Comparison of ENCODE assay signal across 10 cellular contexts in genomic region chr1:1355376-1355775, GRCh38. TPM values are rescaled to one million over a fixed set of nuclear protein-coding genes. Genes with fewer than 3 reads are reported as not detected.
DNase-seq lines count a peak whose midpoint lies in the region; ATAC-seq and TF ChIP-seq lines count a peak whose summit lies in the region.
"Had no signal": no experiment of that assay in that cellular context is flagged by ENCODE, and none has a peak within 500 bp of the region (broad histone marks: within the 10 kb centered on the region; RNA-seq: fewer than 3 reads in every experiment).

No MANE protein-coding gene starts in this region.

- peaks cover 25% of the 10 kb centered on the region for H3F3A ChIP-seq in GM23338 (replicated peaks; ENCODE audit: low read depth)

- no peak overlapping the region for H2AFZ ChIP-seq in GM23338

- H3K27ac Mint-ChIP-seq in GM23338: no peak overlapping the region
- H3K27ac Mint-ChIP-seq: brain had no signal

- no peak overlapping the region for H3K4me3 Mint-ChIP-seq in GM23338
- H3K4me3 Mint-ChIP-seq: brain had no signal

- TF ChIP-seq CTCF in GM23338 (conservative IDR thresholded peaks at IDR 0.05; ENCODE audit: low read depth in 2 of 2): no peak
- TF ChIP-seq CTCF in Peyer's patch (IDR thresholded peaks at IDR 0.05): no peak
- TF ChIP-seq CTCF in foreskin fibroblast (IDR thresholded peaks at IDR 0.05; ENCODE audit: low read depth, low read length): no peak
- TF ChIP-seq CTCF in GM13977 (IDR thresholded peaks at IDR 0.05; ENCODE audit: extremely low read depth, insufficient read depth, missing control alignments): no peak
- no peak for TF ChIP-seq CTCF in GM10266 (IDR thresholded peaks at IDR 0.05; ENCODE audit: control insufficient read depth, insufficient read depth, low read depth, missing control alignments)

- peaks cover 28% of the 10 kb centered on the region for H3K27me3 ChIP-seq in GM23338 (ENCODE audit: insufficient read depth)
- H3K27me3 ChIP-seq in Peyer's patch: peaks cover 0 to 10% of the 10 kb centered on the region in 2 donors

- H3K4me1 Mint-ChIP-seq in GM23338: peaks cover 30% of the 10 kb centered on the region

- no peaks in the 10 kb centered on the region for H3K36me3 Mint-ChIP-seq in GM23338 (ENCODE audit: low read depth)
- H3K36me3 Mint-ChIP-seq: brain had no signal

- H3K27ac ChIP-seq in GM23338 (ENCODE audit: low read depth) (no peak overlapping the region), Peyer's patch (peak overlapping the region in 3 of 4 donors; percentile 42 to 92 (median 85)), skin epidermis (peak overlapping the region in 3 of 21 experiments; percentile 2 to 63 (median 14))
- H3K27ac ChIP-seq: left lung had no signal

- no peaks in the 10 kb centered on the region for H3K9me3 Mint-ChIP-seq in GM23338
- H3K9me3 Mint-ChIP-seq: brain had no signal

- no peak for TF ChIP-seq POLR2A in Peyer's patch (IDR thresholded peaks at IDR 0.05)

- in situ Hi-C loops in GM13977 (cut with MboI; ENCODE audit: low pct_unique_long_range_greater_than_20kb, low sequenced_read_pairs, unreplicated experiment): no loop called here

- peaks cover 32% of the 10 kb centered on the region for H3K4me1 ChIP-seq in GM23338 (ENCODE audit: insufficient read depth)
- peaks cover 2 to 78% (median 22%) of the 10 kb centered on the region in 4 donors for H3K4me1 ChIP-seq in Peyer's patch

- H3K9me3 ChIP-seq in Peyer's patch: no peaks in the 10 kb centered on the region
- H3K9me3 ChIP-seq: left lung had no signal

- no peaks in the 10 kb centered on the region; the same call in 1 of the 2 replicates for H4K20me1 ChIP-seq in GM23338 (replicated peaks; ENCODE audit: insufficient read depth)

- H3K36me3 ChIP-seq in GM23338 (ENCODE audit: insufficient read depth): no peaks in the 10 kb centered on the region
- peaks cover 0 to 8% (median 0%) of the 10 kb centered on the region in 3 donors for H3K36me3 ChIP-seq in Peyer's patch
- H3K36me3 ChIP-seq: left lung had no signal

- DNase-seq in GM23338 (ENCODE audit: low spot score) (no peak), Peyer's patch (no peak), foreskin fibroblast (peak in 1 of 2 donors; percentile 77), globus pallidus (ENCODE audit: low spot score) (no peak), GM13977 (ENCODE audit: low spot score) (no peak), GM10266 (ENCODE audit: extremely low spot score) (no peak)

- H3K79me2 ChIP-seq in GM23338 (replicated peaks; ENCODE audit: insufficient read depth): no peaks in the 10 kb centered on the region

- peak overlapping the region; percentile 90; the same call in 1 of the 2 replicates for H3K4me2 ChIP-seq in GM23338

- ATAC-seq in GM23338 (peak; percentile 2), GM19455 (IDR thresholded peaks at IDR 0.05; ENCODE audit: unreplicated experiment) (no peak)
- ATAC-seq: left lung had no signal

- H3K9me2 ChIP-seq in GM23338 (ENCODE audit: insufficient read depth): no peaks in the 10 kb centered on the region

- H3K4me3 ChIP-seq in GM23338 (peak overlapping the region; percentile 69; the same call in 1 of the 2 replicates), Peyer's patch (peak overlapping the region in 3 of 4 donors; percentile 29 to 55 (median 42)), foreskin fibroblast (ENCODE audit: low read depth in 1 of 2, low read length in 2 of 2) (peak overlapping the region; percentile 90 to 96), skin epidermis (peak overlapping the region in 6 of 7 experiments; percentile 0 to 37 (median 16))

- H3K27me3 Mint-ChIP-seq in GM23338 (ENCODE audit: insufficient read depth, low read depth, poor library complexity): peaks cover 39% of the 10 kb centered on the region

TF ChIP-seq in GM23338, 12 proteins besides CTCF, POLR2A, EP300 and RAD21 (continues in another document):
- TF ChIP-seq REST (IDR thresholded peaks at IDR 0.05; ENCODE audit: unreplicated experiment): no peak
- no peak for TF ChIP-seq NANOG (IDR thresholded peaks at IDR 0.05; ENCODE audit: borderline replicate concordance)
- TF ChIP-seq STAT1 (IDR thresholded peaks at IDR 0.05; ENCODE audit: unreplicated experiment): no peak
- no peak for TF ChIP-seq ZNF114 (CRISPR knock-in tag; IDR thresholded peaks at IDR 0.05)
- TF ChIP-seq JUNB (IDR thresholded peaks at IDR 0.05; ENCODE audit: unreplicated experiment): no peak
- TF ChIP-seq EZH2 (IDR thresholded peaks at IDR 0.05; ENCODE audit: low read depth, unreplicated experiment): no peak
- no peak for TF ChIP-seq ETS1 (IDR thresholded peaks at IDR 0.05)
- TF ChIP-seq ZNF331 (CRISPR knock-in tag; IDR thresholded peaks at IDR 0.05; ENCODE audit: low read depth): no peak
- TF ChIP-seq POLR2AphosphoS5 (IDR thresholded peaks at IDR 0.05; ENCODE audit: low read depth): no peak
- no peak for TF ChIP-seq EZH2phosphoT487 (IDR thresholded peaks at IDR 0.05; ENCODE audit: unreplicated experiment)

RNA-seq across cellular contexts. Expression of gene MXRA8, which starts 3.0 kb away (rescaled TPM):
- total RNA-seq in GM23338 (2014; rRNA removed; shearing (Covaris generic)): 11.7 and 17.2 TPM in 2 replicates
- 7.6 and 9.1 TPM in 2 replicates for polyA plus RNA-seq in GM23338 (2016; fragmentation: Nextera tagmentation; extraction: Ambion mirVana)
- 10 to 100 TPM; 11.7 to 56.1 (median 35.6) TPM for total RNA-seq in Peyer's patch

RNA-seq across cellular contexts. Expression of gene DVL1, which starts 6.2 kb away (rescaled TPM):
- total RNA-seq in GM23338 (2014; rRNA removed; shearing (Covaris generic)): 62.7 and 69.7 TPM in 2 replicates
- 13.5 and 15.4 TPM in 2 replicates for polyA plus RNA-seq in GM23338 (2016; fragmentation: Nextera tagmentation; extraction: Ambion mirVana)
- 100 to 1,000 TPM in 3 of 4 donors, 10 to 100 TPM in 1; 76.0 to 196 (median 164) TPM for total RNA-seq in Peyer's patch

RNA-seq across cellular contexts. Expression of gene AURKAIP1, which starts 19.6 kb away (rescaled TPM):
- 156 and 167 TPM in 2 replicates for total RNA-seq in GM23338 (2014; rRNA removed; shearing (Covaris generic))
- 355 and 369 TPM in 2 replicates for polyA plus RNA-seq in GM23338 (2016; fragmentation: Nextera tagmentation; extraction: Ambion mirVana)
- 100 to 1,000 TPM; 122 to 172 (median 134) TPM for total RNA-seq in Peyer's patch

RNA-seq across cellular contexts. Expression of gene TAS1R3, which starts 24.3 kb away (rescaled TPM):
- 0.14 TPM in 1 of 2 replicates, not detected in the other for total RNA-seq in GM23338 (2014; rRNA removed; shearing (Covaris generic))
- 0.12 TPM in 1 of 2 replicates, not detected in the other for polyA plus RNA-seq in GM23338 (2016; fragmentation: Nextera tagmentation; extraction: Ambion mirVana)
- 1 to 10 TPM; 2.1 to 5.8 (median 3.0) TPM for total RNA-seq in Peyer's patch

RNA-seq across cellular contexts. Expression of gene CPTP, which starts 30.8 kb away (rescaled TPM):
- 12.9 and 13.5 TPM in 2 replicates for total RNA-seq in GM23338 (2014; rRNA removed; shearing (Covaris generic))
- 8.1 and 8.2 TPM in 2 replicates for polyA plus RNA-seq in GM23338 (2016; fragmentation: Nextera tagmentation; extraction: Ambion mirVana)
- total RNA-seq in Peyer's patch: 10 to 100 TPM; 10.7 to 94.0 (median 84.6) TPM

Comparison
In these comparisons a context has a peak if more than half of its experiments do, and no peak if none do; other contexts are left out.
1. H3K4me3 ChIP-seq: peak in every context shown above with its lines; median percentile 93 in foreskin fibroblast; 69 in GM23338; 42 in Peyer's patch; 16 in skin epidermis.